In the genomic region with DNA sequence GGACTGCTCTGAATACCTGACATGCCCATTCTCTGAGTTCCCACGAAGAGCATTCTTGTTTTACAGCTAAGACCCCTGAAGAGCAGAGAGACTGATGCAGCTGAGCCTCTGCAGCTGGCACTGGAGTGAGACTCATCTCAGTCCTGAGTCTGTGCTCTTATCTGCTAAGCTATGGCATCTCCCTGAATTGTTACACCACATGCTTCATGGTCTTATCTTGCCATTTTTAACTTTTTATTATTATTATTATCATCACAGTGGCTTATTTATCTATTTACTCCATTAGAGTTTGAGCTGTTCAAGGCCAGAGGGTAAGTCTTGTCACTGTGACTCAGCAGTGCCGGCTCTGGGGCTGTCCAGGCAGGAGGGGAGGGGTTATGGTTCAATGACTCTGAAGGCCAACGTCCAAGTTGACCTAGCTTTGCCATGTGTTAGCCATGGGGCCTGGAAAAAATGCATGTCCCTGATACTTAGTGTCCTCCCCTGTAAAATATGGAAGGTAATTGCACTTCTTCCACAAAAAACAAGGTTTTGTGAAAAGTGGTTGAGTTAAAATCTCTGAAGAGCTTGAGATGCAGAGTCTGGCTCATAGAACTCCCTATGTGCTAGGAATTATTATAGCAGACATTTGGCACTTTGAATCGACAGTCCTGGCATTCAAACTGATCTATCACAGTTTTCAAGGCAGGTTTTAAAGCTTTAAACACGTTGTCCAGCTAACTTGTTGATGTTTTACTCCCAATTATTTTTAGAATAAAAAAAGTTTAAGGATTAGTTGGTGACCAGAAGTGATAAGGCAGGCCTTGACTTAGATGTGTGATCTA, we compare ENCODE assay signal across 1 cellular context.
TF ChIP-seq lines count a peak whose summit lies in the region.

No MANE protein-coding gene starts in this region.

TF ChIP-seq in HepG2, 621 proteins besides CTCF, POLR2A, EP300 and RAD21 (continued from another document):
- TF ChIP-seq, protein P1, sequence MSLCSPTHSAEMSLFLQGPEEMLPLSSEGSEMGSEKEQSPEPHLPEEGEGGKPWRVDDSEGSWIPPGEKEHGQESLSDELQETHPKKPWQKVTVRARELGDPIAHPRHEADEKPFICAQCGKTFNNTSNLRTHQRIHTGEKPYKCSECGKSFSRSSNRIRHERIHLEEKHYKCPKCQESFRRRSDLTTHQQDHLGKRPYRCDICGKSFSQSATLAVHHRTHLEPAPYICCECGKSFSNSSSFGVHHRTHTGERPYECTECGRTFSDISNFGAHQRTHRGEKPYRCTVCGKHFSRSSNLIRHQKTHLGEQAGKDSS (CRISPR knock-in tag; IDR thresholded peaks at IDR 0.05; ENCODE audit: borderline replicate concordance, low read depth): peak; percentile 79; the same call in 1 of the 2 replicates
- TF ChIP-seq ZNF180 (CRISPR knock-in tag; IDR thresholded peaks at IDR 0.05; ENCODE audit: borderline replicate concordance, low read depth) (no peak), ZNF501 (CRISPR knock-in tag; IDR thresholded peaks at IDR 0.05) (peak; percentile 88), EED (CRISPR knock-in tag; IDR thresholded peaks at IDR 0.05) (no peak), ZNF431 (CRISPR knock-in tag; IDR thresholded peaks at IDR 0.05; ENCODE audit: borderline replicate concordance, low read depth) (peak; percentile 49; the same call in 1 of the 2 replicates), ZNF451 (CRISPR knock-in tag; IDR thresholded peaks at IDR 0.05) (no peak), BRD4 (CRISPR knock-in tag; IDR thresholded peaks at IDR 0.05) (peak; percentile 89), ZFP1 (CRISPR knock-in tag; IDR thresholded peaks at IDR 0.05) (no peak), ZNF605 (CRISPR knock-in tag; IDR thresholded peaks at IDR 0.05) (no peak), ZNF430 (CRISPR knock-in tag; IDR thresholded peaks at IDR 0.05) (peak; percentile 20; the same call in 1 of the 2 replicates), ZSCAN20 (CRISPR knock-in tag; IDR thresholded peaks at IDR 0.05; ENCODE audit: borderline replicate concordance) (no peak), KDM5B (CRISPR knock-in tag; IDR thresholded peaks at IDR 0.05; ENCODE audit: borderline replicate concordance) (peak; percentile 24; the same call in 1 of the 2 replicates), TBP (CRISPR knock-in tag; IDR thresholded peaks at IDR 0.05) (no peak), HMG20B (CRISPR knock-in tag; conservative IDR thresholded peaks at IDR 0.05) (no peak), SIN3B (IDR thresholded peaks at IDR 0.05; ENCODE audit: low read length) (no peak), AGO2 (optimal IDR thresholded peaks at IDR 0.05; ENCODE audit: low read depth, low read length) (no peak), NBN (conservative IDR thresholded peaks at IDR 0.05) (no peak), SOX6 (IDR thresholded peaks at IDR 0.05) (no peak), SOX6 (CRISPR knock-in tag; IDR thresholded peaks at IDR 0.05) (peak; percentile 75)
- TF ChIP-seq, protein P2, sequence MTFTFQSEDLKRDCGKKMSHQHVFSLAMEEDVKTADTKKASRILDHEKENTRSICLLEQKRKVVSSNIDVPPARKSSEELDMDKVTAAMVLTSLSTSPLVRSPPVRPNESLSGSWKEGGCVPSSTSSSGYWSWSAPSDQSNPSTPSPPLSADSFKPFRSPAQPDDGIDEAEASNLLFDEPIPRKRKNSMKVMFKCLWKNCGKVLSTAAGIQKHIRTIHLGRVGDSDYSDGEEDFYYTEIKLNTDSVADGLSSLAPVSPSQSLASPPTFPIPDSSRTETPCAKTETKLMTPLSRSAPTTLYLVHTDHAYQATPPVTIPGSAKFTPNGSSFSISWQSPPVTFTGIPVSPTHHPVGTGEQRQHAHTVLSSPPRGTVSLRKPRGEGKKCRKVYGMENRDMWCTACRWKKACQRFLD (CRISPR knock-in tag; IDR thresholded peaks at IDR 0.05; ENCODE audit: borderline replicate concordance): no peak; the same call in 1 of the 2 replicates
- TF ChIP-seq, protein P3, sequence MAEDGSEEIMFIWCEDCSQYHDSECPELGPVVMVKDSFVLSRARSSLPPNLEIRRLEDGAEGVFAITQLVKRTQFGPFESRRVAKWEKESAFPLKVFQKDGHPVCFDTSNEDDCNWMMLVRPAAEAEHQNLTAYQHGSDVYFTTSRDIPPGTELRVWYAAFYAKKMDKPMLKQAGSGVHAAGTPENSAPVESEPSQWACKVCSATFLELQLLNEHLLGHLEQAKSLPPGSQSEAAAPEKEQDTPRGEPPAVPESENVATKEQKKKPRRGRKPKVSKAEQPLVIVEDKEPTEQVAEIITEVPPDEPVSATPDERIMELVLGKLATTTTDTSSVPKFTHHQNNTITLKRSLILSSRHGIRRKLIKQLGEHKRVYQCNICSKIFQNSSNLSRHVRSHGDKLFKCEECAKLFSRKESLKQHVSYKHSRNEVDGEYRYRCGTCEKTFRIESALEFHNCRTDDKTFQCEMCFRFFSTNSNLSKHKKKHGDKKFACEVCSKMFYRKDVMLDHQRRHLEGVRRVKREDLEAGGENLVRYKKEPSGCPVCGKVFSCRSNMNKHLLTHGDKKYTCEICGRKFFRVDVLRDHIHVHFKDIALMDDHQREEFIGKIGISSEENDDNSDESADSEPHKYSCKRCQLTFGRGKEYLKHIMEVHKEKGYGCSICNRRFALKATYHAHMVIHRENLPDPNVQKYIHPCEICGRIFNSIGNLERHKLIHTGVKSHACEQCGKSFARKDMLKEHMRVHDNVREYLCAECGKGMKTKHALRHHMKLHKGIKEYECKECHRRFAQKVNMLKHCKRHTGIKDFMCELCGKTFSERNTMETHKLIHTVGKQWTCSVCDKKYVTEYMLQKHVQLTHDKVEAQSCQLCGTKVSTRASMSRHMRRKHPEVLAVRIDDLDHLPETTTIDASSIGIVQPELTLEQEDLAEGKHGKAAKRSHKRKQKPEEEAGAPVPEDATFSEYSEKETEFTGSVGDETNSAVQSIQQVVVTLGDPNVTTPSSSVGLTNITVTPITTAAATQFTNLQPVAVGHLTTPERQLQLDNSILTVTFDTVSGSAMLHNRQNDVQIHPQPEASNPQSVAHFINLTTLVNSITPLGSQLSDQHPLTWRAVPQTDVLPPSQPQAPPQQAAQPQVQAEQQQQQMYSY (CRISPR knock-in tag; IDR thresholded peaks at IDR 0.05): no peak
- TF ChIP-seq, protein P4, sequence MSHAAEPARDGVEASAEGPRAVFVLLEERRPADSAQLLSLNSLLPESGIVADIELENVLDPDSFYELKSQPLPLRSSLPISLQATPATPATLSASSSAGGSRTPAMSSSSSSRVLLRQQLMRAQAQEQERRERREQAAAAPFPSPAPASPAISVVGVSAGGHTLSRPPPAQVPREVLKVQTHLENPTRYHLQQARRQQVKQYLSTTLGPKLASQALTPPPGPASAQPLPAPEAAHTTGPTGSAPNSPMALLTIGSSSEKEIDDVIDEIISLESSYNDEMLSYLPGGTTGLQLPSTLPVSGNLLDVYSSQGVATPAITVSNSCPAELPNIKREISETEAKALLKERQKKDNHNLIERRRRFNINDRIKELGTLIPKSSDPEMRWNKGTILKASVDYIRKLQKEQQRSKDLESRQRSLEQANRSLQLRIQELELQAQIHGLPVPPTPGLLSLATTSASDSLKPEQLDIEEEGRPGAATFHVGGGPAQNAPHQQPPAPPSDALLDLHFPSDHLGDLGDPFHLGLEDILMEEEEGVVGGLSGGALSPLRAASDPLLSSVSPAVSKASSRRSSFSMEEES (CRISPR knock-in tag; IDR thresholded peaks at IDR 0.05): peak; percentile 79
- TF ChIP-seq, protein P5, sequence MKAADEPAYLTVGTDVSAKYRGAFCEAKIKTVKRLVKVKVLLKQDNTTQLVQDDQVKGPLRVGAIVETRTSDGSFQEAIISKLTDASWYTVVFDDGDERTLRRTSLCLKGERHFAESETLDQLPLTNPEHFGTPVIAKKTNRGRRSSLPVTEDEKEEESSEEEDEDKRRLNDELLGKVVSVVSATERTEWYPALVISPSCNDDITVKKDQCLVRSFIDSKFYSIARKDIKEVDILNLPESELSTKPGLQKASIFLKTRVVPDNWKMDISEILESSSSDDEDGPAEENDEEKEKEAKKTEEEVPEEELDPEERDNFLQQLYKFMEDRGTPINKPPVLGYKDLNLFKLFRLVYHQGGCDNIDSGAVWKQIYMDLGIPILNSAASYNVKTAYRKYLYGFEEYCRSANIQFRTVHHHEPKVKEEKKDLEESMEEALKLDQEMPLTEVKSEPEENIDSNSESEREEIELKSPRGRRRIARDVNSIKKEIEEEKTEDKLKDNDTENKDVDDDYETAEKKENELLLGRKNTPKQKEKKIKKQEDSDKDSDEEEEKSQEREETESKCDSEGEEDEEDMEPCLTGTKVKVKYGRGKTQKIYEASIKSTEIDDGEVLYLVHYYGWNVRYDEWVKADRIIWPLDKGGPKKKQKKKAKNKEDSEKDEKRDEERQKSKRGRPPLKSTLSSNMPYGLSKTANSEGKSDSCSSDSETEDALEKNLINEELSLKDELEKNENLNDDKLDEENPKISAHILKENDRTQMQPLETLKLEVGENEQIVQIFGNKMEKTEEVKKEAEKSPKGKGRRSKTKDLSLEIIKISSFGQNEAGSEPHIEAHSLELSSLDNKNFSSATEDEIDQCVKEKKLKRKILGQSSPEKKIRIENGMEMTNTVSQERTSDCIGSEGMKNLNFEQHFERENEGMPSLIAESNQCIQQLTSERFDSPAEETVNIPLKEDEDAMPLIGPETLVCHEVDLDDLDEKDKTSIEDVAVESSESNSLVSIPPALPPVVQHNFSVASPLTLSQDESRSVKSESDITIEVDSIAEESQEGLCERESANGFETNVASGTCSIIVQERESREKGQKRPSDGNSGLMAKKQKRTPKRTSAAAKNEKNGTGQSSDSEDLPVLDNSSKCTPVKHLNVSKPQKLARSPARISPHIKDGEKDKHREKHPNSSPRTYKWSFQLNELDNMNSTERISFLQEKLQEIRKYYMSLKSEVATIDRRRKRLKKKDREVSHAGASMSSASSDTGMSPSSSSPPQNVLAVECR (CRISPR knock-in tag; IDR thresholded peaks at IDR 0.05; ENCODE audit: borderline replicate concordance): peak; percentile 56; the same call in 1 of the 2 replicates
- TF ChIP-seq, protein P6, sequence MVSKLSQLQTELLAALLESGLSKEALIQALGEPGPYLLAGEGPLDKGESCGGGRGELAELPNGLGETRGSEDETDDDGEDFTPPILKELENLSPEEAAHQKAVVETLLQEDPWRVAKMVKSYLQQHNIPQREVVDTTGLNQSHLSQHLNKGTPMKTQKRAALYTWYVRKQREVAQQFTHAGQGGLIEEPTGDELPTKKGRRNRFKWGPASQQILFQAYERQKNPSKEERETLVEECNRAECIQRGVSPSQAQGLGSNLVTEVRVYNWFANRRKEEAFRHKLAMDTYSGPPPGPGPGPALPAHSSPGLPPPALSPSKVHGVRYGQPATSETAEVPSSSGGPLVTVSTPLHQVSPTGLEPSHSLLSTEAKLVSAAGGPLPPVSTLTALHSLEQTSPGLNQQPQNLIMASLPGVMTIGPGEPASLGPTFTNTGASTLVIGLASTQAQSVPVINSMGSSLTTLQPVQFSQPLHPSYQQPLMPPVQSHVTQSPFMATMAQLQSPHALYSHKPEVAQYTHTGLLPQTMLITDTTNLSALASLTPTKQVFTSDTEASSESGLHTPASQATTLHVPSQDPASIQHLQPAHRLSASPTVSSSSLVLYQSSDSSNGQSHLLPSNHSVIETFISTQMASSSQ (IDR thresholded peaks at IDR 0.05; ENCODE audit: low read depth): no peak
- TF ChIP-seq, protein P6 (CRISPR knock-in tag; IDR thresholded peaks at IDR 0.05; ENCODE audit: borderline replicate concordance): peak; percentile 78; the same call in 1 of the 2 replicates
- TF ChIP-seq, protein P7, sequence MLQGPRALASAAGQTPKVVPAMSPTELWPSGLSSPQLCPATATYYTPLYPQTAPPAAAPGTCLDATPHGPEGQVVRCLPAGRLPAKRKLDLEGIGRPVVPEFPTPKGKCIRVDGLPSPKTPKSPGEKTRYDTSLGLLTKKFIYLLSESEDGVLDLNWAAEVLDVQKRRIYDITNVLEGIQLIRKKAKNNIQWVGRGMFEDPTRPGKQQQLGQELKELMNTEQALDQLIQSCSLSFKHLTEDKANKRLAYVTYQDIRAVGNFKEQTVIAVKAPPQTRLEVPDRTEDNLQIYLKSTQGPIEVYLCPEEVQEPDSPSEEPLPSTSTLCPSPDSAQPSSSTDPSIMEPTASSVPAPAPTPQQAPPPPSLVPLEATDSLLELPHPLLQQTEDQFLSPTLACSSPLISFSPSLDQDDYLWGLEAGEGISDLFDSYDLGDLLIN (CRISPR knock-in tag; IDR thresholded peaks at IDR 0.05; ENCODE audit: borderline replicate concordance): no peak
- TF ChIP-seq, protein P8, sequence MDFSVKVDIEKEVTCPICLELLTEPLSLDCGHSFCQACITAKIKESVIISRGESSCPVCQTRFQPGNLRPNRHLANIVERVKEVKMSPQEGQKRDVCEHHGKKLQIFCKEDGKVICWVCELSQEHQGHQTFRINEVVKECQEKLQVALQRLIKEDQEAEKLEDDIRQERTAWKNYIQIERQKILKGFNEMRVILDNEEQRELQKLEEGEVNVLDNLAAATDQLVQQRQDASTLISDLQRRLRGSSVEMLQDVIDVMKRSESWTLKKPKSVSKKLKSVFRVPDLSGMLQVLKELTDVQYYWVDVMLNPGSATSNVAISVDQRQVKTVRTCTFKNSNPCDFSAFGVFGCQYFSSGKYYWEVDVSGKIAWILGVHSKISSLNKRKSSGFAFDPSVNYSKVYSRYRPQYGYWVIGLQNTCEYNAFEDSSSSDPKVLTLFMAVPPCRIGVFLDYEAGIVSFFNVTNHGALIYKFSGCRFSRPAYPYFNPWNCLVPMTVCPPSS (IDR thresholded peaks at IDR 0.05): no peak
- TF ChIP-seq, protein P9, sequence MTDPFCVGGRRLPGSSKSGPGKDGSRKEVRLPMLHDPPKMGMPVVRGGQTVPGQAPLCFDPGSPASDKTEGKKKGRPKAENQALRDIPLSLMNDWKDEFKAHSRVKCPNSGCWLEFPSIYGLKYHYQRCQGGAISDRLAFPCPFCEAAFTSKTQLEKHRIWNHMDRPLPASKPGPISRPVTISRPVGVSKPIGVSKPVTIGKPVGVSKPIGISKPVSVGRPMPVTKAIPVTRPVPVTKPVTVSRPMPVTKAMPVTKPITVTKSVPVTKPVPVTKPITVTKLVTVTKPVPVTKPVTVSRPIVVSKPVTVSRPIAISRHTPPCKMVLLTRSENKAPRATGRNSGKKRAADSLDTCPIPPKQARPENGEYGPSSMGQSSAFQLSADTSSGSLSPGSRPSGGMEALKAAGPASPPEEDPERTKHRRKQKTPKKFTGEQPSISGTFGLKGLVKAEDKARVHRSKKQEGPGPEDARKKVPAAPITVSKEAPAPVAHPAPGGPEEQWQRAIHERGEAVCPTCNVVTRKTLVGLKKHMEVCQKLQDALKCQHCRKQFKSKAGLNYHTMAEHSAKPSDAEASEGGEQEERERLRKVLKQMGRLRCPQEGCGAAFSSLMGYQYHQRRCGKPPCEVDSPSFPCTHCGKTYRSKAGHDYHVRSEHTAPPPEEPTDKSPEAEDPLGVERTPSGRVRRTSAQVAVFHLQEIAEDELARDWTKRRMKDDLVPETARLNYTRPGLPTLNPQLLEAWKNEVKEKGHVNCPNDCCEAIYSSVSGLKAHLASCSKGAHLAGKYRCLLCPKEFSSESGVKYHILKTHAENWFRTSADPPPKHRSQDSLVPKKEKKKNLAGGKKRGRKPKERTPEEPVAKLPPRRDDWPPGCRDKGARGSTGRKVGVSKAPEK (CRISPR knock-in tag; IDR thresholded peaks at IDR 0.05; ENCODE audit: borderline replicate concordance): no peak
